In genomic region chr18:43043626-43044025, GRCh38 we compare ENCODE assay signal across 24 cellular contexts.
DNase-seq lines count a peak whose midpoint lies in the region; ATAC-seq, FAIRE-seq and TF ChIP-seq lines count a peak whose summit lies in the region.
"Had no signal": no experiment of that assay in that cellular context is flagged by ENCODE, and none has a peak within 500 bp of the region (broad histone marks: within the 10 kb centered on the region; RNA-seq: fewer than 3 reads in every experiment).

No MANE protein-coding gene starts in this region.

- no peak for TF ChIP-seq EP300 in A549 (IDR thresholded peaks at IDR 0.05)

- no peak for FAIRE-seq in A549 (lab: Jason Lieb, UNC)
- FAIRE-seq: GM12878, GM12892, GM18507 had no signal

- POLR2A ChIA-PET in A549 (lab: Yijun Ruan, JAX) (no interaction called here), HEK293 (lab: Yijun Ruan, JAX) (no interaction called here)

- no peak for DNase-seq in A549 (ENCODE audit: low read depth in 1 of 2, low spot score in 1 of 2)
- peak; percentile 9 for DNase-seq in iPS-NIHi7 (ENCODE audit: extremely low spot score)
- DNase-seq in cortex of kidney (lab: John Stamatoyannopoulos, UW), result no peak
- DNase-seq: ACHN; BE2C; C1 segment of cervical spinal cord; CD4-positive, alpha-beta memory T cell; CD4-positive, CD25-positive, alpha-beta regulatory T cell; CD8-positive, alpha-beta memory T cell; COR-L47; DMS 273 treated with DMSO at 0.1 percent for 48 hours; DMS153; DMS53; DMS79; DND-41; EL; GDM1 had no signal

- TF ChIP-seq RAD21 in A549 (conservative IDR thresholded peaks at IDR 0.05 in 1 of 2, IDR thresholded peaks at IDR 0.05 in 1 of 2), result no peak

- H3K27ac ChIP-seq in A549 (no peak overlapping the region), HEK293 (ENCODE audit: extremely low read depth, low read depth, low read length) (no peak overlapping the region)
- H3K27ac ChIP-seq: 22Rv1, BLaER1 had no signal

- no peaks in the 10 kb centered on the region for H3K36me3 ChIP-seq in HEK293 (ENCODE audit: control insufficient read depth in 2 of 2, insufficient read depth in 1 of 2, low read length in 2 of 2)
- H3K36me3 ChIP-seq: BE2C, BLaER1 had no signal

- CTCF ChIA-PET in A549 (lab: Yijun Ruan, JAX), result no interaction called here
- CTCF ChIA-PET in HEK293 (lab: Yijun Ruan, JAX), result no interaction called here

- H3K9me3 ChIP-seq in A549, result no peaks in the 10 kb centered on the region
- H3K9me3 ChIP-seq in HEK293 (ENCODE audit: control insufficient read depth, insufficient read depth, low read depth, low read length), result no peaks in the 10 kb centered on the region
- H3K9me3 ChIP-seq: BE2C, BLaER1 had no signal

- TF ChIP-seq CTCF in A549 (IDR thresholded peaks at IDR 0.05), result no peak
- no peak for TF ChIP-seq CTCF in HEK293 (tag by site-specific recombination; IDR thresholded peaks at IDR 0.05)

- no peak overlapping the region for H3K4me3 ChIP-seq in A549
- H3K4me3 ChIP-seq in HEK293 (ENCODE audit: low read depth, low read length), result no peak overlapping the region
- H3K4me3 ChIP-seq: BLaER1, GM12878 had no signal

- H3K4me2 ChIP-seq in A549, result no peak overlapping the region
- H3K4me2 ChIP-seq: BLaER1 had no signal

- no peak for ATAC-seq in A549
- ATAC-seq in GM19397 (IDR thresholded peaks at IDR 0.05; ENCODE audit: unreplicated experiment), result no peak
- ATAC-seq: GM12878 had no signal

- H3K4me1 ChIP-seq in A549, result no peaks in the 10 kb centered on the region
- no peaks in the 10 kb centered on the region for H3K4me1 ChIP-seq in HEK293 (ENCODE audit: control insufficient read depth, insufficient read depth, low read length)
- H3K4me1 ChIP-seq: BE2C, BLaER1 had no signal

- no peak for TF ChIP-seq POLR2A in A549 (IDR thresholded peaks at IDR 0.05; ENCODE audit: low read length)

- WGBS in A549 (ENCODE audit: missing lambda C conversion rate), result 3% methylated on average over 4 of the region's 4 CpGs

TF ChIP-seq in A549, 52 proteins besides CTCF, POLR2A, EP300 and RAD21:
- TF ChIP-seq ZC3H11A (IDR thresholded peaks at IDR 0.05), result peak; percentile 33; the same call in 1 of the 2 replicates
- TF ChIP-seq GATA3 (IDR thresholded peaks at IDR 0.05; ENCODE audit: borderline replicate concordance), result no peak

TF ChIP-seq in HEK293, 187 proteins besides CTCF, POLR2A, EP300 and RAD21 (continues in another document):
- 0 out of 2 replicates have a peak, but pooled peaks have one; percentile 54 for TF ChIP-seq ZNF19 (tag by site-specific recombination; IDR thresholded peaks at IDR 0.05; ENCODE audit: low read depth)
- TF ChIP-seq ZNF140 (tag by site-specific recombination; IDR thresholded peaks at IDR 0.05), result peak; percentile 84; the same call in 1 of the 2 replicates
- TF ChIP-seq ZBTB17 (tag by site-specific recombination; IDR thresholded peaks at IDR 0.05), result no peak
- no peak for TF ChIP-seq ZNF221 (tag by site-specific recombination; IDR thresholded peaks at IDR 0.05; ENCODE audit: borderline replicate concordance)
- 0 out of 2 replicates have a peak, but pooled peaks have one; percentile 12 for TF ChIP-seq ZNF654 (tag by site-specific recombination; IDR thresholded peaks at IDR 0.05; ENCODE audit: low read depth)
- TF ChIP-seq ZBTB10 (tag by site-specific recombination; IDR thresholded peaks at IDR 0.05), result no peak
- peak; percentile 71; the same call in 1 of the 2 replicates for TF ChIP-seq RBAK (tag by site-specific recombination; IDR thresholded peaks at IDR 0.05)
- no peak for TF ChIP-seq ZNF423 (tag by site-specific recombination; IDR thresholded peaks at IDR 0.05)
- peak; percentile 52; the same call in 1 of the 2 replicates for TF ChIP-seq ZNF530 (tag by site-specific recombination; IDR thresholded peaks at IDR 0.05; ENCODE audit: low read depth)
- no peak for TF ChIP-seq KLF17 (tag by site-specific recombination; IDR thresholded peaks at IDR 0.05)
- TF ChIP-seq ZBTB11 (tag by site-specific recombination; conservative IDR thresholded peaks at IDR 0.05; ENCODE audit: low read depth), result peak; percentile 53
- no peak for TF ChIP-seq KLF7 (tag by site-specific recombination; IDR thresholded peaks at IDR 0.05; ENCODE audit: borderline replicate concordance)
- TF ChIP-seq, protein P1, sequence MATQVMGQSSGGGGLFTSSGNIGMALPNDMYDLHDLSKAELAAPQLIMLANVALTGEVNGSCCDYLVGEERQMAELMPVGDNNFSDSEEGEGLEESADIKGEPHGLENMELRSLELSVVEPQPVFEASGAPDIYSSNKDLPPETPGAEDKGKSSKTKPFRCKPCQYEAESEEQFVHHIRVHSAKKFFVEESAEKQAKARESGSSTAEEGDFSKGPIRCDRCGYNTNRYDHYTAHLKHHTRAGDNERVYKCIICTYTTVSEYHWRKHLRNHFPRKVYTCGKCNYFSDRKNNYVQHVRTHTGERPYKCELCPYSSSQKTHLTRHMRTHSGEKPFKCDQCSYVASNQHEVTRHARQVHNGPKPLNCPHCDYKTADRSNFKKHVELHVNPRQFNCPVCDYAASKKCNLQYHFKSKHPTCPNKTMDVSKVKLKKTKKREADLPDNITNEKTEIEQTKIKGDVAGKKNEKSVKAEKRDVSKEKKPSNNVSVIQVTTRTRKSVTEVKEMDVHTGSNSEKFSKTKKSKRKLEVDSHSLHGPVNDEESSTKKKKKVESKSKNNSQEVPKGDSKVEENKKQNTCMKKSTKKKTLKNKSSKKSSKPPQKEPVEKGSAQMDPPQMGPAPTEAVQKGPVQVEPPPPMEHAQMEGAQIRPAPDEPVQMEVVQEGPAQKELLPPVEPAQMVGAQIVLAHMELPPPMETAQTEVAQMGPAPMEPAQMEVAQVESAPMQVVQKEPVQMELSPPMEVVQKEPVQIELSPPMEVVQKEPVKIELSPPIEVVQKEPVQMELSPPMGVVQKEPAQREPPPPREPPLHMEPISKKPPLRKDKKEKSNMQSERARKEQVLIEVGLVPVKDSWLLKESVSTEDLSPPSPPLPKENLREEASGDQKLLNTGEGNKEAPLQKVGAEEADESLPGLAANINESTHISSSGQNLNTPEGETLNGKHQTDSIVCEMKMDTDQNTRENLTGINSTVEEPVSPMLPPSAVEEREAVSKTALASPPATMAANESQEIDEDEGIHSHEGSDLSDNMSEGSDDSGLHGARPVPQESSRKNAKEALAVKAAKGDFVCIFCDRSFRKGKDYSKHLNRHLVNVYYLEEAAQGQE (tag by site-specific recombination; IDR thresholded peaks at IDR 0.05), result no peak
- no peak for TF ChIP-seq ZFP37 (tag by site-specific recombination; IDR thresholded peaks at IDR 0.05)
- no peak for TF ChIP-seq ZNF274 (IDR thresholded peaks at IDR 0.05; ENCODE audit: low read length)
- TF ChIP-seq ZNF274 (tag by site-specific recombination; IDR thresholded peaks at IDR 0.05; ENCODE audit: borderline replicate concordance), result no peak
- peak; percentile 24; the same call in 1 of the 2 replicates for TF ChIP-seq ZFP3 (tag by site-specific recombination; IDR thresholded peaks at IDR 0.05; ENCODE audit: low read depth)
